In the genomic region with DNA sequence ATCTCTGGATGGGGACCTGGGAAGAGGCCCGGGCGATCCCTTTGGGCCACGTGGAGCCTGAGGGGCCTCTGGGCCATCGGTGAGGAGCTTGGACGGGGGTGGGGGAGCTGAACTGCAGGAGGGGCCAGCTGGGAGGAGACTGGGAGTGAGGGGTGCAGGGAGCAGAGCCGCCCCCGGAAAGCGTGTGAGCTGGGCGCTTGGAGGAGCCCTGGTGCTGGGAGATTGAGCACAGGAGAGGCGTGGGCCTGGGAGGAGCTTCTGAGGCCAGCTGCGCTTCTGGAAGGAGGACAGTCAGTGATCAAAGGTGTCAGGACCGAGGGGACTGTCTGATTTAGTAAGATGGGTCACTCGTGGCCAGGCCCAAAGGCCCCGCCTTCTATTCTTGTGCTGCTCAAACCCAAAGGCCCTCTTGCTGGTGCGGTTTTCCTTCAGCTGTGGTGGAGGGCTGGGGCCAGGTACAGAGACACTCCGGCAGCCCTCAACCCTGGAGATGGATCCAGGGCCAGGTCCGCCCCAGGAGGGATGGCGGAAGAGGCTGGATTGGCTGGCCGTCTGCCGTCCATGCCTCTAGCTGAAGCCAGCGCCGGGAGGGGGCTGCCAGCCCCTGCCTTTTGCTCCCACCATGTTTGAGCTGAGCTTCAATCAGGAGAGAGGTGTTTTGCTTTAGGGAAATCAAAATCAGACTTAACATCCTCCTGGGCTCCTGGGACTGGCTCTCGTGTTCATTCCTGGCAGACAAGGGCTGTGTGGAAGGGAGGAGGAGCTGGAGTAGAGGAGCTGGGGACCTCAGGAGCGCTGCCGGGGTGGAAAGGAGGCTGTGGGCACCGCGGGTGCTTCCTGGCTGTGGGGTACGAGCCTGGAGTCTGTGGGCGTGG, we compare ENCODE assay signal across 13 cellular contexts. TPM values are rescaled to one million over a fixed set of nuclear protein-coding genes. Genes with fewer than 3 reads are reported as not detected.
DNase-seq lines count a peak whose midpoint lies in the region; ATAC-seq lines count a peak whose summit lies in the region.
"Had no signal": no experiment of that assay in that cellular context is flagged by ENCODE, and none has a peak within 500 bp of the region (broad histone marks: within the 10 kb centered on the region; RNA-seq: fewer than 3 reads in every experiment).

No MANE protein-coding gene starts in this region.

- H3K9me3 ChIP-seq in iPS-20b (ENCODE audit: insufficient read depth, low read depth, low read length) (no peaks in the 10 kb centered on the region), aorta (ENCODE audit: control insufficient read depth, low read length) (no peaks in the 10 kb centered on the region)

- H3K4me1 Mint-ChIP-seq in stimulated activated memory B cell treated with anti-CD40 and anti-IgM and Interleukin-4, amounts not matched to agents 10 μg/mL and 1 μg/mL and 100 μg/mL, for 72 hours, result peaks cover 11% of the 10 kb centered on the region
- H3K4me1 Mint-ChIP-seq in activated CD8-positive, alpha-beta T cell treated with anti-CD3 and anti-CD28 coated beads, Interleukin-2, amount 10 ng/mL, durations not matched to agents 7 days and 5 days (ENCODE audit: low read depth), result no peaks in the 10 kb centered on the region

- no peaks in the 10 kb centered on the region for H3K36me3 ChIP-seq in iPS-20b (ENCODE audit: insufficient read depth, low read depth, low read length)
- no peaks in the 10 kb centered on the region for H3K36me3 ChIP-seq in aorta (ENCODE audit: control insufficient read depth in 1 of 2, insufficient read depth in 2 of 2, low read length in 1 of 2)

- POLR2A ChIA-PET in activated CD8-positive, alpha-beta T cell treated with anti-CD3 and anti-CD28 coated beads, Interleukin-2, amount 10 ng/mL, durations not matched to agents 7 days and 5 days (lab: Charles Lee), result no interaction called here

- H3K27me3 ChIP-seq in iPS-20b (ENCODE audit: insufficient read depth, low read length) (no peaks in the 10 kb centered on the region), aorta (ENCODE audit: control insufficient read depth in 1 of 2, insufficient read depth in 2 of 2, low read length in 1 of 2) (no peaks in the 10 kb centered on the region)

- no peaks in the 10 kb centered on the region for H3K9me3 Mint-ChIP-seq in stimulated activated memory B cell treated with anti-CD40 and anti-IgM and Interleukin-4, amounts not matched to agents 10 μg/mL and 1 μg/mL and 100 μg/mL, for 72 hours
- no peaks in the 10 kb centered on the region for H3K9me3 Mint-ChIP-seq in activated CD8-positive, alpha-beta T cell treated with anti-CD3 and anti-CD28 coated beads, Interleukin-2, amount 10 ng/mL, durations not matched to agents 7 days and 5 days (ENCODE audit: insufficient read depth)
- H3K9me3 Mint-ChIP-seq: T-helper 2 cell treated with Interferon-gamma antibody and Interleukin-4, amounts not matched to agents 5 μg/mL and 100 μg/mL, for 36 hours had no signal

- ATAC-seq in stimulated activated memory B cell treated with anti-CD40 and anti-IgM and Interleukin-4, amounts not matched to agents 10 μg/mL and 1 μg/mL and 100 μg/mL, for 72 hours, result no peak
- ATAC-seq in activated CD8-positive, alpha-beta T cell treated with anti-CD3 and anti-CD28 coated beads, Interleukin-2, amount 10 ng/mL, durations not matched to agents 7 days and 5 days, result no peak
- ATAC-seq in aorta (ENCODE audit: low FRiP score), result no peak

- DNase-seq in DMS 273 (lab: John Stamatoyannopoulos, UW; ENCODE audit: unreplicated experiment) (peak; percentile 33), DMS 273 treated with DMSO at 0.1 percent for 48 hours (lab: John Stamatoyannopoulos, UW) (no peak), NCI-H748 (lab: John Stamatoyannopoulos, UW; ENCODE audit: unreplicated experiment) (no peak), aorta (no peak)
- DNase-seq in activated CD8-positive, alpha-beta T cell treated with anti-CD3 and anti-CD28 coated beads, Interleukin-2, amount 10 ng/mL, durations not matched to agents 7 days and 5 days, result no peak
- DNase-seq: activated T-cell treated with anti-CD3 and anti-CD28 coated beads for 4 hours; central memory CD4-positive, alpha-beta T cell had no signal

- H3K27ac Mint-ChIP-seq in stimulated activated memory B cell treated with anti-CD40 and anti-IgM and Interleukin-4, amounts not matched to agents 10 μg/mL and 1 μg/mL and 100 μg/mL, for 72 hours, result peak overlapping the region; percentile 40
- H3K27ac Mint-ChIP-seq in activated CD8-positive, alpha-beta T cell treated with anti-CD3 and anti-CD28 coated beads, Interleukin-2, amount 10 ng/mL, durations not matched to agents 7 days and 5 days, result no peak overlapping the region
- H3K27ac Mint-ChIP-seq: T-helper 2 cell treated with Interferon-gamma antibody and Interleukin-4, amounts not matched to agents 5 μg/mL and 100 μg/mL, for 36 hours had no signal

- H3K27me3 Mint-ChIP-seq in stimulated activated memory B cell treated with anti-CD40 and anti-IgM and Interleukin-4, amounts not matched to agents 10 μg/mL and 1 μg/mL and 100 μg/mL, for 72 hours, result peaks cover 44% of the 10 kb centered on the region
- no peaks in the 10 kb centered on the region for H3K27me3 Mint-ChIP-seq in activated CD8-positive, alpha-beta T cell treated with anti-CD3 and anti-CD28 coated beads, Interleukin-2, amount 10 ng/mL, durations not matched to agents 7 days and 5 days (ENCODE audit: low read depth)

- intact Hi-C loops in aorta (cut with DNase I), result no loop called here

- CTCF ChIA-PET in activated CD8-positive, alpha-beta T cell treated with anti-CD3 and anti-CD28 coated beads, Interleukin-2, amount 10 ng/mL, durations not matched to agents 7 days and 5 days (lab: Charles Lee), result no interaction called here

- no peak overlapping the region for H3K4me3 Mint-ChIP-seq in stimulated activated memory B cell treated with anti-CD40 and anti-IgM and Interleukin-4, amounts not matched to agents 10 μg/mL and 1 μg/mL and 100 μg/mL, for 72 hours
- H3K4me3 Mint-ChIP-seq in activated CD8-positive, alpha-beta T cell treated with anti-CD3 and anti-CD28 coated beads, Interleukin-2, amount 10 ng/mL, durations not matched to agents 7 days and 5 days, result no peak overlapping the region
- H3K4me3 Mint-ChIP-seq: T-helper 2 cell treated with Interferon-gamma antibody and Interleukin-4, amounts not matched to agents 5 μg/mL and 100 μg/mL, for 36 hours had no signal

- H3K4me1 ChIP-seq in iPS-20b (ENCODE audit: insufficient read depth, low read length) (peaks cover 8% of the 10 kb centered on the region; the same call in 1 of the 2 replicates), aorta (ENCODE audit: control insufficient read depth in 1 of 2, insufficient read depth in 2 of 2, low read length in 2 of 2) (no peaks in the 10 kb centered on the region)

- H3K27ac ChIP-seq in angular gyrus (ENCODE audit: low read depth, low read length) (peak overlapping the region; percentile 49), iPS-20b (ENCODE audit: low read length) (peak overlapping the region; percentile 29), aorta (ENCODE audit: low read depth in 1 of 2, low read length in 2 of 2) (no peak overlapping the region)
- H3K27ac ChIP-seq: 22Rv1 had no signal

- no peak overlapping the region for H3K9ac ChIP-seq in iPS-20b (ENCODE audit: low read depth, low read length)

- no peaks in the 10 kb centered on the region for H3K36me3 Mint-ChIP-seq in stimulated activated memory B cell treated with anti-CD40 and anti-IgM and Interleukin-4, amounts not matched to agents 10 μg/mL and 1 μg/mL and 100 μg/mL, for 72 hours
- H3K36me3 Mint-ChIP-seq in activated CD8-positive, alpha-beta T cell treated with anti-CD3 and anti-CD28 coated beads, Interleukin-2, amount 10 ng/mL, durations not matched to agents 7 days and 5 days (ENCODE audit: low read depth), result no peaks in the 10 kb centered on the region

- WGBS in aorta, 2 donors, result 28 to 48% methylated on average over 29 of the region's 29 CpGs

- H3K4me3 ChIP-seq in iPS-20b (ENCODE audit: low read length) (no peak overlapping the region), aorta (ENCODE audit: low read length in 2 of 2) (no peak overlapping the region)
- H3K4me3 ChIP-seq: lung had no signal

RNA-seq across cellular contexts. Expression of a gene that starts 21.6 kb away (rescaled TPM):
- 1 to 10 TPM; 3.3 TPM for total RNA-seq in activated CD8-positive, alpha-beta T cell treated with anti-CD3 and anti-CD28 coated beads, Interleukin-2, amount 10 ng/mL, durations not matched to agents 7 days and 5 days
- total RNA-seq in aorta, result 100 to 1,000 TPM in 1 of 2 donors, 10 to 100 TPM in 1; 72.1 to 171 TPM
- polyA plus RNA-seq in aorta, result 10 to 100 TPM; 21.3 to 22.8 TPM

Comparison
In these comparisons a context has a peak if more than half of its experiments do, and no peak if none do; other contexts are left out.
1. H3K27ac ChIP-seq: peak in angular gyrus (single experiment) and iPS-20b (single experiment); none in aorta (0 of 2).
2. RNA of a gene that starts 21.6 kb away (total RNA-seq): 72.1 to 171 TPM in aorta; 3.3 TPM in activated CD8-positive, alpha-beta T cell treated with anti-CD3 and anti-CD28 coated beads, Interleukin-2, amount 10 ng/mL, durations not matched to agents 7 days and 5 days; every median in the first group is over 10 times any median in the second.